Comparison of ENCODE assay signal across 8 cellular contexts in the genomic region with DNA sequence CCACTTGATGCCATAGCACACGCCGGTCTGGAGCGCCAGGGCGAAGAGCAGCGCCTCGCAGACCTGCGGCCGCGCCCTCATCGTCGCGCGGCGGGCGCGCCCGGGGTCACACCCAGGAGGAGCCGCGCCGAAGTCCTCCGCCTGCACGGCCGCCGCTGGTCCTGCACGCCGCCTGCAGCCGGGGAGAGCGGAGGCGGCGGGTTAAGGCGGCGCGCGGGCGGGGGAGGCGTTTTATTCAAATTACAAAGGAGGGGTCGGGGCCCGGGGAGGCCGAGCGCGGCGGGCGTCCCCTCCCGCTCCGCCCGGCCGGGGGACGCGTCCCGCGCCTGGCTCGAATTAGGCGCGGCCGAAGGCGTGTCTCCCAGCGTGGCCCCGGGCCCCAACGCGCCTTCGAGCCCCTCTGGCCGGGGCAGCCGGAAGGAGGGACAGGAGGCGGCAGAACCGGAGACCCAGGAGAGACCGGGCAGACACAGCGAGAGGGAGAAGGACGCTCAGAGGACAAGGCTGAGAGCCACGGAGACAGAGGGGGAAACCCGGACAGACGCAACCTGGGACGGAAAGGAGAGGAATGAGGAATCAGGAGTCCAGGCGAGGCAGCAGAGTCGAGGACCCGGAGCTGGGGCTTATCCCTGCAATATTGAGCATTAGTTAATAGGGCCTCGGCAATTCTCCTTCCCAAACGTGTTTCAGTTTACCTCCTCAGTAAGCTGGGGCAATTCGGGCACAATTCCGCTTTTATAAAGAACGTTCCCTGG. TPM values are rescaled to one million over a fixed set of nuclear protein-coding genes. Genes with fewer than 3 reads are reported as not detected.
DNase-seq lines count a peak whose midpoint lies in the region; ATAC-seq and TF ChIP-seq lines count a peak whose summit lies in the region.

A gene (minus strand): TSS at position 176 of the 755 bp plus-strand sequence. CDS start 95 bp downstream, at position 81.

- H3K4me3 Mint-ChIP-seq in WTC11, result peak within 1 kb of the TSS; percentile 79
- peak within 1 kb of the TSS; percentile 78 to 93 (median 82) for H3K4me3 Mint-ChIP-seq in naive thymus-derived CD4-positive, alpha-beta T cell

- peaks cover 17% of the 10 kb centered on the region for H3K4me1 Mint-ChIP-seq in WTC11
- H3K4me1 Mint-ChIP-seq in naive thymus-derived CD4-positive, alpha-beta T cell, result peaks cover 6 to 28% (median 18%) of the 10 kb centered on the region in 7 donors

- ATAC-seq in WTC11 (peak; percentile 11), GM19035 (IDR thresholded peaks at IDR 0.05; ENCODE audit: unreplicated experiment) (no peak)
- peak; percentile 9 for ATAC-seq in naive thymus-derived CD4-positive, alpha-beta T cell

- POLR2A ChIA-PET in WTC11 (lab: Charles Lee), result no interaction called here
- POLR2A ChIA-PET in naive thymus-derived CD4-positive, alpha-beta T cell (lab: Charles Lee), result interaction anchor here (0.7 to 2.8 kb wide), 3 partner anchors 29 to 332 kb away, joined by 3 to 11 read pairs (median 9); no protein-coding TSS in a partner anchor

- no peak within 1 kb of the TSS for H3K27ac ChIP-seq in esophagus (ENCODE audit: low read depth in 2 of 2, low read length in 1 of 2)
- H3K27ac ChIP-seq in naive thymus-derived CD4-positive, alpha-beta T cell (ENCODE audit: low read depth, low read length), result no peak within 1 kb of the TSS

- H3K27me3 ChIP-seq in Loucy (ENCODE audit: insufficient read depth, low read length, poor library complexity, severe bottlenecking), result no peaks in the 10 kb centered on the region
- H3K27me3 ChIP-seq in esophagus (ENCODE audit: control insufficient read depth in 1 of 2, insufficient read depth in 2 of 2, low read length in 2 of 2), result no peaks in the 10 kb centered on the region
- peaks cover 0 to 12% of the 10 kb centered on the region in 2 donors for H3K27me3 ChIP-seq in naive thymus-derived CD4-positive, alpha-beta T cell (ENCODE audit: control insufficient read depth in 2 of 2, insufficient read depth in 2 of 2, low read length in 2 of 2)

- DNase-seq in ELR (ENCODE audit: low read depth), result peak; percentile 40
- peak; percentile 70 for DNase-seq in WTC11 (ENCODE audit: low spot score)
- DNase-seq in naive thymus-derived CD4-positive, alpha-beta T cell, result peak in 7 of 9 donors; percentile 14 to 47 (median 19)
- no peak for DNase-seq in stimulated activated CD8-positive, alpha-beta memory T cell treated with anti-CD3 and anti-CD28 coated beads, Interleukin-4, amount 100 ng/mL, for 48 hours
- no peak for DNase-seq in COLO829 (ENCODE audit: low spot score)

- H3K27me3 Mint-ChIP-seq in WTC11 (ENCODE audit: low read depth), result peaks cover 92% of the 10 kb centered on the region
- H3K27me3 Mint-ChIP-seq in naive thymus-derived CD4-positive, alpha-beta T cell, result peaks cover 32 to 54% (median 40%) of the 10 kb centered on the region in 5 donors

- no peak for TF ChIP-seq CTCF in Loucy (conservative IDR thresholded peaks at IDR 0.05; ENCODE audit: low read length)
- no peak for TF ChIP-seq CTCF in WTC11 (IDR thresholded peaks at IDR 0.05)

- H3K4me1 ChIP-seq in Loucy (ENCODE audit: insufficient read depth, low read length, poor library complexity, severe bottlenecking) (peaks cover 8% of the 10 kb centered on the region), esophagus (ENCODE audit: control insufficient read depth in 2 of 2, insufficient read depth in 2 of 2, low read length in 1 of 2) (peaks cover 13 to 29% of the 10 kb centered on the region in 2 donors)
- H3K4me1 ChIP-seq in naive thymus-derived CD4-positive, alpha-beta T cell (ENCODE audit: control insufficient read depth in 2 of 2, insufficient read depth in 2 of 2, low read length in 2 of 2), result peaks cover 10 to 17% of the 10 kb centered on the region in 2 donors

- no peak within 1 kb of the TSS for H3K27ac Mint-ChIP-seq in WTC11
- H3K27ac Mint-ChIP-seq in naive thymus-derived CD4-positive, alpha-beta T cell, result peak within 1 kb of the TSS in 2 of 9 donors; percentile 18 to 43

- H3F3A ChIP-seq in Loucy (ENCODE audit: low read depth), result no peaks in the 10 kb centered on the region

- peak within 1 kb of the TSS; percentile 95 for H2AFZ ChIP-seq in Loucy (ENCODE audit: low read length)

- H3K9me3 ChIP-seq in Loucy (ENCODE audit: insufficient read depth, low read depth, low read length), result no peaks in the 10 kb centered on the region
- peaks cover 0 to 2% of the 10 kb centered on the region in 2 donors for H3K9me3 ChIP-seq in esophagus (ENCODE audit: control insufficient read depth in 2 of 2, insufficient read depth in 1 of 2, low read depth in 1 of 2, low read length in 1 of 2)
- H3K9me3 ChIP-seq in naive thymus-derived CD4-positive, alpha-beta T cell (ENCODE audit: control insufficient read depth in 2 of 3, low read length in 3 of 3), result no peaks in the 10 kb centered on the region

- no peaks in the 10 kb centered on the region for H3K36me3 ChIP-seq in Loucy (ENCODE audit: insufficient read depth, low read length)
- no peaks in the 10 kb centered on the region for H3K36me3 ChIP-seq in esophagus (ENCODE audit: control insufficient read depth in 2 of 2, insufficient read depth in 2 of 2, low read length in 1 of 2)
- no peaks in the 10 kb centered on the region for H3K36me3 ChIP-seq in naive thymus-derived CD4-positive, alpha-beta T cell (ENCODE audit: control insufficient read depth in 2 of 3, insufficient read depth in 3 of 3, low read length in 3 of 3)

- H3K4me3 ChIP-seq in Loucy (ENCODE audit: low read length, poor library complexity, severe bottlenecking) (peak within 1 kb of the TSS; percentile 71), esophagus (ENCODE audit: low read depth in 1 of 2, low read length in 2 of 2) (peak within 1 kb of the TSS; percentile 35 to 41)
- peak within 1 kb of the TSS; percentile 44 for H3K4me3 ChIP-seq in naive thymus-derived CD4-positive, alpha-beta T cell (ENCODE audit: low read length)

- intact Hi-C loops in naive thymus-derived CD4-positive, alpha-beta T cell (cut with micrococcal nuclease), result loop anchor here (1.0 to 5.0 kb wide), 10 partner anchors 29 to 474 kb away; a partner anchor contains a TSS

- CTCF ChIA-PET in WTC11 (lab: Charles Lee), result interaction anchor here (1.0 to 9.5 kb wide), 28 partner anchors 12 to 480 kb away, joined by 3 to 219 read pairs (median 26); no protein-coding TSS in a partner anchor
- CTCF ChIA-PET in naive thymus-derived CD4-positive, alpha-beta T cell (lab: Charles Lee), result interaction anchor here (1.0 to 7.0 kb wide), 11 partner anchors 8 to 310 kb away, joined by 3 to 151 read pairs (median 9); no protein-coding TSS in a partner anchor

- no peaks in the 10 kb centered on the region for H3K9me2 ChIP-seq in Loucy (replicated peaks; ENCODE audit: low read depth, low read length)

- 0 to 2% methylated on average over 54 to 80 of the region's 80 CpGs for WGBS in esophagus, 2 donors

- no peaks in the 10 kb centered on the region for H3K9me3 Mint-ChIP-seq in WTC11
- no peaks in the 10 kb centered on the region for H3K9me3 Mint-ChIP-seq in naive thymus-derived CD4-positive, alpha-beta T cell

- H3K4me2 ChIP-seq in Loucy (ENCODE audit: low read depth, low read length, poor library complexity, severe bottlenecking), result peak within 1 kb of the TSS; percentile 84

- H4K20me1 ChIP-seq in Loucy (ENCODE audit: insufficient read depth, low read length, poor library complexity, severe bottlenecking), result no peaks in the 10 kb centered on the region

- H3K79me2 ChIP-seq in Loucy (ENCODE audit: insufficient read depth, low read length), result no peaks in the 10 kb centered on the region

- H3K9ac ChIP-seq in Loucy (ENCODE audit: low read depth, low read length, poor library complexity, severe bottlenecking), result no peak within 1 kb of the TSS

- H3K36me3 Mint-ChIP-seq in WTC11, result no peaks in the 10 kb centered on the region
- H3K36me3 Mint-ChIP-seq in naive thymus-derived CD4-positive, alpha-beta T cell, result no peaks in the 10 kb centered on the region

TF ChIP-seq in WTC11, 78 proteins besides CTCF, POLR2A, EP300 and RAD21 (continues in another document):
- TF ChIP-seq TP53 (CRISPR knock-in tag; IDR thresholded peaks at IDR 0.05) (peak; percentile 51; the same call in 1 of the 2 replicates), ELF4 (CRISPR knock-in tag; IDR thresholded peaks at IDR 0.05; ENCODE audit: low read depth) (0 out of 2 replicates have a peak, but pooled peaks have one; percentile 63)
- TF ChIP-seq, protein P1, sequence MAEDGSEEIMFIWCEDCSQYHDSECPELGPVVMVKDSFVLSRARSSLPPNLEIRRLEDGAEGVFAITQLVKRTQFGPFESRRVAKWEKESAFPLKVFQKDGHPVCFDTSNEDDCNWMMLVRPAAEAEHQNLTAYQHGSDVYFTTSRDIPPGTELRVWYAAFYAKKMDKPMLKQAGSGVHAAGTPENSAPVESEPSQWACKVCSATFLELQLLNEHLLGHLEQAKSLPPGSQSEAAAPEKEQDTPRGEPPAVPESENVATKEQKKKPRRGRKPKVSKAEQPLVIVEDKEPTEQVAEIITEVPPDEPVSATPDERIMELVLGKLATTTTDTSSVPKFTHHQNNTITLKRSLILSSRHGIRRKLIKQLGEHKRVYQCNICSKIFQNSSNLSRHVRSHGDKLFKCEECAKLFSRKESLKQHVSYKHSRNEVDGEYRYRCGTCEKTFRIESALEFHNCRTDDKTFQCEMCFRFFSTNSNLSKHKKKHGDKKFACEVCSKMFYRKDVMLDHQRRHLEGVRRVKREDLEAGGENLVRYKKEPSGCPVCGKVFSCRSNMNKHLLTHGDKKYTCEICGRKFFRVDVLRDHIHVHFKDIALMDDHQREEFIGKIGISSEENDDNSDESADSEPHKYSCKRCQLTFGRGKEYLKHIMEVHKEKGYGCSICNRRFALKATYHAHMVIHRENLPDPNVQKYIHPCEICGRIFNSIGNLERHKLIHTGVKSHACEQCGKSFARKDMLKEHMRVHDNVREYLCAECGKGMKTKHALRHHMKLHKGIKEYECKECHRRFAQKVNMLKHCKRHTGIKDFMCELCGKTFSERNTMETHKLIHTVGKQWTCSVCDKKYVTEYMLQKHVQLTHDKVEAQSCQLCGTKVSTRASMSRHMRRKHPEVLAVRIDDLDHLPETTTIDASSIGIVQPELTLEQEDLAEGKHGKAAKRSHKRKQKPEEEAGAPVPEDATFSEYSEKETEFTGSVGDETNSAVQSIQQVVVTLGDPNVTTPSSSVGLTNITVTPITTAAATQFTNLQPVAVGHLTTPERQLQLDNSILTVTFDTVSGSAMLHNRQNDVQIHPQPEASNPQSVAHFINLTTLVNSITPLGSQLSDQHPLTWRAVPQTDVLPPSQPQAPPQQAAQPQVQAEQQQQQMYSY (CRISPR knock-in tag; IDR thresholded peaks at IDR 0.05), result peak; percentile 31
- TF ChIP-seq, protein P2, sequence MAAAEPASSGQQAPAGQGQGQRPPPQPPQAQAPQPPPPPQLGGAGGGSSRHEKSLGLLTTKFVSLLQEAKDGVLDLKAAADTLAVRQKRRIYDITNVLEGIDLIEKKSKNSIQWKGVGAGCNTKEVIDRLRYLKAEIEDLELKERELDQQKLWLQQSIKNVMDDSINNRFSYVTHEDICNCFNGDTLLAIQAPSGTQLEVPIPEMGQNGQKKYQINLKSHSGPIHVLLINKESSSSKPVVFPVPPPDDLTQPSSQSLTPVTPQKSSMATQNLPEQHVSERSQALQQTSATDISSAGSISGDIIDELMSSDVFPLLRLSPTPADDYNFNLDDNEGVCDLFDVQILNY (CRISPR knock-in tag; IDR thresholded peaks at IDR 0.05), result peak; percentile 51

RNA-seq across cellular contexts. Expression of the gene that starts here (rescaled TPM):
- 0.32 to 0.89 TPM (median 0.79 TPM) in 3 replicates for total RNA-seq in WTC11 (2021)
- polyA plus RNA-seq in esophagus, result under 1 TPM; 0.20 to 0.25 TPM
- total RNA-seq in naive thymus-derived CD4-positive, alpha-beta T cell, result under 1 TPM in 2 of 5 experiments, not detected in 3; 0.27 to 0.45 TPM
- under 1 TPM in 1 of 2 donors, not detected in 1; 0.16 TPM for polyA plus RNA-seq in naive thymus-derived CD4-positive, alpha-beta T cell

Comparison
In these comparisons a context has a peak if more than half of its experiments do, and no peak if none do; other contexts are left out.
1. Peak in DNase-seq and ATAC-seq in WTC11; RNA of the gene not detected or under 1 TPM.
2. Peak in DNase-seq, ATAC-seq and H3K4me3 ChIP-seq in naive thymus-derived CD4-positive, alpha-beta T cell; RNA of the gene not detected or under 1 TPM.